In genomic region chr3:50259432-50260026, GRCh38 we compare ENCODE assay signal across 8 cellular contexts. TPM values are rescaled to one million over a fixed set of nuclear protein-coding genes. Genes with fewer than 3 reads are reported as not detected.
DNase-seq lines count a peak whose midpoint lies in the region; ATAC-seq and TF ChIP-seq lines count a peak whose summit lies in the region.

No MANE protein-coding gene starts in this region.

- intact Hi-C loops in A673 (cut with micrococcal nuclease; ENCODE audit: unreplicated experiment), result loop anchor here (10.0 kb wide), 1 partner anchor 135 kb away; no protein-coding TSS in a partner anchor

- no TSS peak for BruUV-seq in A673 (replicated peaks; lab: Mats Ljungman, UMichigan)

- H3K27ac ChIP-seq in A673 (ENCODE audit: low read depth, low read length, poor library complexity, severe bottlenecking), result peak overlapping the region; percentile 16
- peak overlapping the region; percentile 16 for H3K27ac ChIP-seq in OCI-LY1 (ENCODE audit: low read depth, low read length, poor library complexity, severe bottlenecking)
- H3K27ac ChIP-seq in foreskin keratinocyte, result no peak overlapping the region
- peak overlapping the region; percentile 88 for H3K27ac ChIP-seq in subcutaneous abdominal adipose tissue (ENCODE audit: low read depth, low read length)

- H3F3A ChIP-seq in OCI-LY1 (ENCODE audit: insufficient read depth, low read length), result no peaks in the 10 kb centered on the region

- POLR2A ChIA-PET in A673 (lab: Charles Lee; ENCODE audit: low non-redundant PET), result interaction anchor here (0.6 kb wide), 1 partner anchor 180 kb away, joined by 7 read pairs; no protein-coding TSS in a partner anchor

- CTCF ChIA-PET in A673 (lab: Charles Lee), result interaction anchor here (0.7 kb wide), 1 partner anchor 29 kb away, joined by 3 read pairs; no protein-coding TSS in a partner anchor

- H3K79me2 ChIP-seq in OCI-LY1 (ENCODE audit: insufficient read depth, low read length), result no peaks in the 10 kb centered on the region

- peak overlapping the region; percentile 51 for H3K4me2 ChIP-seq in OCI-LY1 (ENCODE audit: low read length)

- H2AFZ ChIP-seq in OCI-LY1 (ENCODE audit: low read length), result no peak overlapping the region

- H3K36me3 ChIP-seq in A673 (ENCODE audit: insufficient read depth, low read length, poor library complexity, severe bottlenecking) (peaks cover 15% of the 10 kb centered on the region), OCI-LY1 (ENCODE audit: insufficient read depth, low read length) (peaks cover 40% of the 10 kb centered on the region), subcutaneous abdominal adipose tissue (ENCODE audit: control insufficient read depth in 5 of 5, insufficient read depth in 5 of 5, low read length in 5 of 5) (peaks cover 0 to 42% (median 37%) of the 10 kb centered on the region in 5 donors)

- peak; percentile 11 for ATAC-seq in GM21367 (IDR thresholded peaks at IDR 0.05; ENCODE audit: unreplicated experiment)
- ATAC-seq in foreskin keratinocyte, result peak; percentile 1

- no peaks in the 10 kb centered on the region for H3K9me3 ChIP-seq in A673 (ENCODE audit: low read depth, low read length, poor library complexity, severe bottlenecking)
- no peaks in the 10 kb centered on the region for H3K9me3 ChIP-seq in OCI-LY1 (ENCODE audit: low read length)
- H3K9me3 ChIP-seq in subcutaneous abdominal adipose tissue (ENCODE audit: control insufficient read depth in 5 of 5, low read length in 5 of 5), result peaks cover 0 to 10% (median 6%) of the 10 kb centered on the region in 5 donors

- DNase-seq in A673 (ENCODE audit: low spot score) (no peak), foreskin keratinocyte (no peak), activated gamma-delta T cell treated with Interleukin-2 at 50 U/mL for 16 hours (no peak), foreskin melanocyte (no peak), SK-N-DZ (ENCODE audit: low spot score) (no peak)

- H3K27me3 ChIP-seq in A673 (replicated peaks; ENCODE audit: insufficient read depth, low read depth, low read length, poor library complexity), result no peaks in the 10 kb centered on the region
- no peaks in the 10 kb centered on the region for H3K27me3 ChIP-seq in OCI-LY1 (ENCODE audit: insufficient read depth, low read length)
- H3K27me3 ChIP-seq in foreskin keratinocyte, result no peaks in the 10 kb centered on the region
- no peaks in the 10 kb centered on the region for H3K27me3 ChIP-seq in subcutaneous abdominal adipose tissue (ENCODE audit: control insufficient read depth in 5 of 5, insufficient read depth in 4 of 5, low read length in 5 of 5)

- TF ChIP-seq CTCF in A673 (conservative IDR thresholded peaks at IDR 0.05; ENCODE audit: low read depth, low read length) (no peak), OCI-LY1 (IDR thresholded peaks at IDR 0.05; ENCODE audit: low read length) (no peak), foreskin keratinocyte (conservative IDR thresholded peaks at IDR 0.05) (no peak)

- H3K9me2 ChIP-seq in OCI-LY1 (ENCODE audit: low read depth, low read length), result no peaks in the 10 kb centered on the region

- H3K9ac ChIP-seq in OCI-LY1 (ENCODE audit: low read length) (no peak overlapping the region; the same call in 1 of the 2 replicates), subcutaneous abdominal adipose tissue (ENCODE audit: low read length in 5 of 5) (peak overlapping the region in 3 of 5 donors; percentile 18 to 72 (median 41))

- H4K20me1 ChIP-seq in OCI-LY1 (ENCODE audit: insufficient read depth, low read length), result no peaks in the 10 kb centered on the region

- H3K4me1 ChIP-seq in A673 (ENCODE audit: insufficient read depth, low read length, poor library complexity, severe bottlenecking) (peaks cover 4% of the 10 kb centered on the region), OCI-LY1 (ENCODE audit: insufficient read depth, low read length, severe bottlenecking) (peaks cover 13% of the 10 kb centered on the region), foreskin keratinocyte (peaks cover 10% of the 10 kb centered on the region), subcutaneous abdominal adipose tissue (ENCODE audit: control insufficient read depth in 5 of 5, insufficient read depth in 5 of 5, low read length in 5 of 5) (peaks cover 6 to 63% (median 60%) of the 10 kb centered on the region in 5 donors)

- H3K4me3 ChIP-seq in A673 (ENCODE audit: low read depth, low read length, poor library complexity, severe bottlenecking), result no peak overlapping the region
- peak overlapping the region; percentile 42 for H3K4me3 ChIP-seq in OCI-LY1 (ENCODE audit: low read depth, low read length, poor library complexity, severe bottlenecking)
- peak overlapping the region in 2 of 5 donors; percentile 64 to 69 for H3K4me3 ChIP-seq in subcutaneous abdominal adipose tissue (ENCODE audit: low read depth in 1 of 5, low read length in 5 of 5)

RNA-seq across cellular contexts. Expression of gene SEMA3B, which starts 9.4 kb away (rescaled TPM):
- total RNA-seq in A673 (2021) (0.43 and 2.0 TPM in 2 replicates), foreskin keratinocyte (1.1 and 2.0 TPM in 2 replicates)
- 1.3 and 2.3 TPM in 2 replicates for polyA plus RNA-seq in foreskin keratinocyte
- polyA plus RNA-seq in SK-N-DZ (2014; cell fraction: cytosol; rRNA removed), result 0.92 and 2.3 TPM in 2 replicates
- 10.7 and 12.1 TPM in 2 replicates for polyA plus RNA-seq in SK-N-DZ (2014; cell fraction: nucleus; rRNA removed)

RNA-seq across cellular contexts. Expression of gene LSMEM2, which starts 19.4 kb away (rescaled TPM):
- total RNA-seq in A673 (2021), result not detected in 2 replicates
- total RNA-seq in foreskin keratinocyte, result not detected in 2 replicates
- polyA plus RNA-seq in foreskin keratinocyte, result 0.04 TPM in 1 of 2 replicates, not detected in the other
- 0.09 TPM in 1 of 2 replicates, not detected in the other for polyA plus RNA-seq in SK-N-DZ (2014; cell fraction: cytosol; rRNA removed)
- not detected in 2 replicates for polyA plus RNA-seq in SK-N-DZ (2014; cell fraction: nucleus; rRNA removed)

RNA-seq across cellular contexts. Expression of gene GNAI2, which starts 23.5 kb away (rescaled TPM):
- 115 and 124 TPM in 2 replicates for total RNA-seq in A673 (2021)
- total RNA-seq in foreskin keratinocyte, result 242 and 258 TPM in 2 replicates
- polyA plus RNA-seq in foreskin keratinocyte, result 243 and 258 TPM in 2 replicates
- 52.3 and 58.3 TPM in 2 replicates for polyA plus RNA-seq in SK-N-DZ (2014; cell fraction: cytosol; rRNA removed)
- 39.3 and 43.2 TPM in 2 replicates for polyA plus RNA-seq in SK-N-DZ (2014; cell fraction: nucleus; rRNA removed)

RNA-seq across cellular contexts. Expression of gene IFRD2, which starts 32.7 kb away (rescaled TPM):
- total RNA-seq in A673 (2021) (62.2 and 77.4 TPM in 2 replicates), foreskin keratinocyte (140 and 166 TPM in 2 replicates)
- polyA plus RNA-seq in foreskin keratinocyte, result 137 and 158 TPM in 2 replicates
- 72.9 and 84.0 TPM in 2 replicates for polyA plus RNA-seq in SK-N-DZ (2014; cell fraction: cytosol; rRNA removed)
- 268 and 286 TPM in 2 replicates for polyA plus RNA-seq in SK-N-DZ (2014; cell fraction: nucleus; rRNA removed)

RNA-seq across cellular contexts. Expression of gene HYAL3, which starts 39.7 kb away (rescaled TPM):
- total RNA-seq in A673 (2021) (3.0 and 3.7 TPM in 2 replicates), foreskin keratinocyte (8.3 and 8.4 TPM in 2 replicates)
- polyA plus RNA-seq in foreskin keratinocyte, result 11.4 and 12.4 TPM in 2 replicates
- 0.64 and 1.2 TPM in 2 replicates for polyA plus RNA-seq in SK-N-DZ (2014; cell fraction: cytosol; rRNA removed)
- 3.7 and 6.2 TPM in 2 replicates for polyA plus RNA-seq in SK-N-DZ (2014; cell fraction: nucleus; rRNA removed)
